Comparison of ENCODE assay signal across 11 cellular contexts in genomic region chr12:38053655-38054464, GRCh38.
DNase-seq lines count a peak whose midpoint lies in the region; ATAC-seq, FAIRE-seq and TF ChIP-seq lines count a peak whose summit lies in the region.
"Had no signal": no experiment of that assay in that cellular context is flagged by ENCODE, and none has a peak within 500 bp of the region (broad histone marks: within the 10 kb centered on the region; RNA-seq: fewer than 3 reads in every experiment).

No MANE protein-coding gene starts in this region.

- H3K9me3 Mint-ChIP-seq in Calu3 (ENCODE audit: low read depth, unreplicated experiment) = no peaks in the 10 kb centered on the region

- 31% methylated on average over 23 of the region's 34 CpGs for WGBS in HepG2 (ENCODE audit: low lambda C conversion rate)

- H3K4me2 ChIP-seq in HepG2 (ENCODE audit: low read depth, low read length) (peak overlapping the region; percentile 73), osteoblast (ENCODE audit: insufficient read depth, low read length) (no peak overlapping the region)

- FAIRE-seq in HepG2 (lab: Jason Lieb, UNC) = no peak

- H3K36me3 ChIP-seq in HepG2 (replicated peaks in 1 of 2; ENCODE audit: control insufficient read depth in 1 of 2, insufficient read depth in 2 of 2, low read length in 2 of 2) = no peaks in the 10 kb centered on the region
- H3K36me3 ChIP-seq in osteoblast (ENCODE audit: insufficient read depth, low read length) = no peaks in the 10 kb centered on the region
- H3K36me3 ChIP-seq: neutrophil, suprapubic skin had no signal

- TF ChIP-seq EP300 in HepG2 (IDR thresholded peaks at IDR 0.05; ENCODE audit: low read depth in 2 of 2, low read length in 2 of 2) (no peak), HepG2 (CRISPR knock-in tag; IDR thresholded peaks at IDR 0.05; ENCODE audit: borderline replicate concordance) (no peak)

- H3K79me2 ChIP-seq in HepG2 (ENCODE audit: insufficient read depth, low read length) = no peaks in the 10 kb centered on the region
- no peaks in the 10 kb centered on the region for H3K79me2 ChIP-seq in osteoblast (ENCODE audit: insufficient read depth, low read length)

- CTCF ChIA-PET in Calu3 (lab: Charles Lee) = no interaction called here
- CTCF ChIA-PET in HepG2 (lab: Yijun Ruan, JAX; ENCODE audit: low intra/inter-chr PET ratio, low total read pairs) = interaction anchor here (0.8 to 2.2 kb wide), 3 partner anchors 85 to 262 kb away, joined by 7 to 26 read pairs (median 9); partner anchors contain the start of gene ALG10B

- TF ChIP-seq CTCF in Calu3 (IDR thresholded peaks at IDR 0.05; ENCODE audit: unreplicated experiment) (peak; percentile 67), HepG2 (CRISPR knock-in tag; IDR thresholded peaks at IDR 0.05) (peak; percentile 95), osteoblast (IDR thresholded peaks at IDR 0.05; ENCODE audit: extremely low read depth, low read depth, low read length) (no peak)

- H4K20me1 ChIP-seq in HepG2 (ENCODE audit: insufficient read depth, low read length) (no peaks in the 10 kb centered on the region), osteoblast (ENCODE audit: insufficient read depth, low read length) (no peaks in the 10 kb centered on the region)

- peak; percentile 85 for DNase-seq in Calu3
- peak; percentile 79 for DNase-seq in KBM-7
- DNase-seq in SHP77 (lab: John Stamatoyannopoulos, UW) = peak; percentile 64 to 75
- peak; percentile 70 for DNase-seq in HepG2 (ENCODE audit: low spot score)
- no peak for DNase-seq in osteoblast (ENCODE audit: insufficient read length, low spot score, missing footprints)

- BruUV-seq in Calu3 (replicated peaks; lab: Mats Ljungman, UMichigan) (no TSS peak), HepG2 (replicated peaks; lab: Mats Ljungman, UMichigan) (no TSS peak)

- in situ Hi-C loops in KBM-7 (cut with MboI; ENCODE audit: low pct_unique_long_range_greater_than_20kb, low sequenced_read_pairs) (loop anchor here (25.0 kb wide), 1 partner anchor 258 kb away; the partner anchor contains the start of gene ALG10B), HepG2 (cut with HindIII; ENCODE audit: extremely low pct_ligation_motif_present, low pct_unique_long_range_greater_than_20kb) (loop anchor here (5.0 kb wide), 2 partner anchors 83 to 263 kb away; partner anchors contain the start of gene ALG10B)

- peaks cover 8% of the 10 kb centered on the region for H3K36me3 Mint-ChIP-seq in Calu3 (ENCODE audit: insufficient read depth, unreplicated experiment)
- H3K36me3 Mint-ChIP-seq: brain had no signal

- H3K4me1 ChIP-seq in HepG2 (ENCODE audit: insufficient read depth, low read length) = no peaks in the 10 kb centered on the region
- no peaks in the 10 kb centered on the region for H3K4me1 ChIP-seq in osteoblast (ENCODE audit: insufficient read depth, low read length)
- H3K4me1 ChIP-seq: suprapubic skin had no signal

- intact Hi-C loops in Calu3 (cut with micrococcal nuclease; ENCODE audit: unreplicated experiment) (loop anchor here (1.0 to 10.0 kb wide), 3 partner anchors 262 to 1051 kb away; partner anchors contain the start of genes ALG10B and CPNE8), HepG2 (cut with micrococcal nuclease; ENCODE audit: unreplicated experiment) (loop anchor here (1.0 kb wide), 3 partner anchors 84 to 262 kb away; partner anchors contain the start of gene ALG10B)

- H3K4me1 Mint-ChIP-seq in Calu3 (ENCODE audit: low read depth, unreplicated experiment) = peaks cover 18% of the 10 kb centered on the region
- H3K4me1 Mint-ChIP-seq: brain had no signal

- ATAC-seq in HepG2 = peak; percentile 91
- ATAC-seq in GM19035 (IDR thresholded peaks at IDR 0.05; ENCODE audit: unreplicated experiment) = no peak
- ATAC-seq in HG03135 (IDR thresholded peaks at IDR 0.05; ENCODE audit: unreplicated experiment) = no peak
- no peak for ATAC-seq in GM18909 (IDR thresholded peaks at IDR 0.05; ENCODE audit: poor library complexity, unreplicated experiment)

- peak overlapping the region; percentile 23; the same call in 1 of the 2 replicates for H3K9ac ChIP-seq in HepG2 (ENCODE audit: insufficient read depth, low read depth, low read length)

- peak; percentile 89 for TF ChIP-seq RAD21 in HepG2 (CRISPR knock-in tag; IDR thresholded peaks at IDR 0.05)

- no peaks in the 10 kb centered on the region for H3K27me3 Mint-ChIP-seq in Calu3 (ENCODE audit: unreplicated experiment)

- TF ChIP-seq POLR2A in HepG2 (IDR thresholded peaks at IDR 0.05; ENCODE audit: insufficient read depth in 1 of 2, low read depth in 2 of 2, low read length in 2 of 2) = no peak

- H3K27ac ChIP-seq in HepG2 (ENCODE audit: extremely low read length, insufficient read depth, low read length) = no peak overlapping the region
- H3K27ac ChIP-seq in osteoblast (ENCODE audit: low read depth, low read length) = no peak overlapping the region
- H3K27ac ChIP-seq: neutrophil, suprapubic skin had no signal

- H3K27me3 ChIP-seq in HepG2 (ENCODE audit: control insufficient read depth in 1 of 2, insufficient read depth in 2 of 2, low read length in 2 of 2) = no peaks in the 10 kb centered on the region
- no peaks in the 10 kb centered on the region for H3K27me3 ChIP-seq in osteoblast (ENCODE audit: insufficient read depth, low read length)
- H3K27me3 ChIP-seq: neutrophil, suprapubic skin had no signal

- peak overlapping the region; percentile 19 for H3K4me3 Mint-ChIP-seq in Calu3 (ENCODE audit: low read depth, unreplicated experiment)
- H3K4me3 Mint-ChIP-seq: brain had no signal

- H3K4me3 ChIP-seq in HepG2 (replicated peaks in 1 of 3; ENCODE audit: insufficient read depth in 1 of 3, low read depth in 2 of 3, low read length in 3 of 3) = peak overlapping the region in 1 of 3 experiments; percentile 40; a peak in 1 of 6 replicates
- H3K4me3 ChIP-seq in osteoblast (ENCODE audit: insufficient read depth, low read length) = no peak overlapping the region
- H3K4me3 ChIP-seq: suprapubic skin had no signal

- POLR2A ChIA-PET in HepG2 (lab: Yijun Ruan, JAX) = no interaction called here

- H3K27ac Mint-ChIP-seq in Calu3 (ENCODE audit: unreplicated experiment) = no peak overlapping the region
- H3K27ac Mint-ChIP-seq: brain had no signal

- H3K9me3 ChIP-seq in HepG2 (ENCODE audit: low read length) = no peaks in the 10 kb centered on the region
- no peaks in the 10 kb centered on the region for H3K9me3 ChIP-seq in osteoblast (ENCODE audit: low read depth, low read length)

- H2AFZ ChIP-seq in HepG2 (ENCODE audit: low read length) = peak overlapping the region; percentile 50
- no peak overlapping the region for H2AFZ ChIP-seq in osteoblast (ENCODE audit: low read length)

TF ChIP-seq in HepG2, 621 proteins besides CTCF, POLR2A, EP300 and RAD21 (continues in another document):
- TF ChIP-seq CBX5 (CRISPR knock-in tag; IDR thresholded peaks at IDR 0.05; ENCODE audit: borderline replicate concordance) = 0 out of 2 replicates have a peak, but pooled peaks have one; percentile 39
- peak; percentile 39 for TF ChIP-seq PATZ1 (CRISPR knock-in tag; IDR thresholded peaks at IDR 0.05)
- no peak for TF ChIP-seq KDM6A (CRISPR knock-in tag; IDR thresholded peaks at IDR 0.05; ENCODE audit: low read depth)
- no peak for TF ChIP-seq NPAS2 (CRISPR knock-in tag; IDR thresholded peaks at IDR 0.05; ENCODE audit: borderline replicate concordance)
- 0 out of 2 replicates have a peak, but pooled peaks have one; percentile 46 for TF ChIP-seq GABPB1 (CRISPR knock-in tag; IDR thresholded peaks at IDR 0.05)
- TF ChIP-seq ZNF7 (CRISPR knock-in tag; IDR thresholded peaks at IDR 0.05) = peak; percentile 89
- TF ChIP-seq ATF4 (CRISPR knock-in tag; IDR thresholded peaks at IDR 0.05) = no peak
- no peak for TF ChIP-seq SOX6 (IDR thresholded peaks at IDR 0.05)
- 0 out of 2 replicates have a peak, but pooled peaks have one; percentile 17 for TF ChIP-seq SOX6 (CRISPR knock-in tag; IDR thresholded peaks at IDR 0.05)
- peak; percentile 75 for TF ChIP-seq KDM2A (CRISPR knock-in tag; IDR thresholded peaks at IDR 0.05; ENCODE audit: borderline replicate concordance, low read depth)
- no peak for TF ChIP-seq TOE1 (CRISPR knock-in tag; IDR thresholded peaks at IDR 0.05)
- peak; percentile 49; the same call in 1 of the 2 replicates for TF ChIP-seq ZNF691 (CRISPR knock-in tag; IDR thresholded peaks at IDR 0.05; ENCODE audit: borderline replicate concordance, low read depth)
- TF ChIP-seq PCBP2 (optimal IDR thresholded peaks at IDR 0.05; ENCODE audit: low read depth, low read length, poor library complexity, severe bottlenecking) = no peak
